ENCODE assay signal across 1 cellular context in genomic region chr2:222423632-222424280, GRCh38.
TF ChIP-seq lines count a peak whose summit lies in the region.

No MANE protein-coding gene starts in this region.

TF ChIP-seq in GM12878, 131 proteins besides CTCF, POLR2A, EP300 and RAD21 (continued from another document and continues in another):
- peak; percentile 78; the same call in 1 of the 2 replicates for TF ChIP-seq NFIC (IDR thresholded peaks at IDR 0.05; ENCODE audit: low read depth, low read length)
- TF ChIP-seq NKRF (conservative IDR thresholded peaks at IDR 0.05): no peak
- TF ChIP-seq PRDM15 (CRISPR knock-in tag; IDR thresholded peaks at IDR 0.05): no peak
- TF ChIP-seq ZBTB11 (CRISPR knock-in tag; IDR thresholded peaks at IDR 0.05): no peak
- TF ChIP-seq WRNIP1 (IDR thresholded peaks at IDR 0.05; ENCODE audit: borderline replicate concordance, low read depth, low read length): no peak
- TF ChIP-seq BCL3 (IDR thresholded peaks at IDR 0.05; ENCODE audit: borderline replicate concordance, insufficient read depth, low read depth, low read length, poor library complexity, severe bottlenecking): no peak
- no peak for TF ChIP-seq RBBP5 (conservative IDR thresholded peaks at IDR 0.05)
- TF ChIP-seq SMAD5 (IDR thresholded peaks at IDR 0.05; ENCODE audit: low read depth): no peak
- no peak for TF ChIP-seq RFX5 (IDR thresholded peaks at IDR 0.05; ENCODE audit: low read depth, low read length)
- TF ChIP-seq CEBPB (IDR thresholded peaks at IDR 0.05; ENCODE audit: borderline replicate concordance in 1 of 2, low read depth in 2 of 2, low read length in 2 of 2): no peak
- no peak for TF ChIP-seq SUPT20H (IDR thresholded peaks at IDR 0.05; ENCODE audit: borderline replicate concordance, control insufficient read depth, low read depth, low read length)
- no peak for TF ChIP-seq ZNF592 (IDR thresholded peaks at IDR 0.05)
- 0 out of 2 replicates have a peak, but pooled peaks have one; percentile 37 for TF ChIP-seq MEF2A (IDR thresholded peaks at IDR 0.05; ENCODE audit: insufficient read depth, low read depth, low read length)
- 0 out of 2 replicates have a peak, but pooled peaks have one; percentile 19 for TF ChIP-seq ZNF217 (IDR thresholded peaks at IDR 0.05)
- TF ChIP-seq PAX5 (IDR thresholded peaks at IDR 0.05; ENCODE audit: borderline replicate concordance, low read depth, low read length): peak; percentile 90
- TF ChIP-seq POLR2AphosphoS5 (IDR thresholded peaks at IDR 0.05; ENCODE audit: low read length): peak; percentile 90
- TF ChIP-seq REST (IDR thresholded peaks at IDR 0.05; ENCODE audit: low read depth, low read length): no peak
- TF ChIP-seq RAD51 (IDR thresholded peaks at IDR 0.05): no peak
- no peak for TF ChIP-seq ZSCAN29 (IDR thresholded peaks at IDR 0.05)
- TF ChIP-seq USF2 (IDR thresholded peaks at IDR 0.05; ENCODE audit: borderline replicate concordance, low read depth, low read length): no peak
- no peak for TF ChIP-seq TARDBP (IDR thresholded peaks at IDR 0.05; ENCODE audit: borderline replicate concordance)
- no peak for TF ChIP-seq RB1 (IDR thresholded peaks at IDR 0.05; ENCODE audit: borderline replicate concordance)
- TF ChIP-seq TAF1 (IDR thresholded peaks at IDR 0.05; ENCODE audit: borderline replicate concordance, low read depth, low read length): peak; percentile 70; the same call in 1 of the 2 replicates
- TF ChIP-seq E4F1 (IDR thresholded peaks at IDR 0.05; ENCODE audit: borderline replicate concordance, partially characterized antibody): no peak
- no peak for TF ChIP-seq ZNF384 (IDR thresholded peaks at IDR 0.05; ENCODE audit: borderline replicate concordance, low read depth, low read length)
- TF ChIP-seq RUNX3 (IDR thresholded peaks at IDR 0.05; ENCODE audit: low read length): peak; percentile 78
- no peak for TF ChIP-seq KAT2A (conservative IDR thresholded peaks at IDR 0.05; ENCODE audit: control insufficient read depth, low read depth, low read length)
- 0 out of 2 replicates have a peak, but pooled peaks have one; percentile 11 for TF ChIP-seq KDM1A (IDR thresholded peaks at IDR 0.05; ENCODE audit: borderline replicate concordance)
- peak; percentile 51; the same call in 1 of the 2 replicates for TF ChIP-seq CBFB (IDR thresholded peaks at IDR 0.05; ENCODE audit: low read depth)
- TF ChIP-seq SRF (IDR thresholded peaks at IDR 0.05; ENCODE audit: low read depth in 2 of 2, low read length in 2 of 2): peak in 1 of 2 experiments; percentile 68; a peak in 2 of 4 replicates
- no peak for TF ChIP-seq SREBF1 (IDR thresholded peaks at IDR 0.05; ENCODE audit: low read length)
- TF ChIP-seq IRF3 (IDR thresholded peaks at IDR 0.05): no peak
